14 cellular contexts compared by ENCODE assay signal in genomic region chr4:145782756-145783155, GRCh38.
"Had no signal": no experiment of that assay in that cellular context is flagged by ENCODE, and none has a peak within 500 bp of the region (broad histone marks: within the 10 kb centered on the region; RNA-seq: fewer than 3 reads in every experiment).

No MANE protein-coding gene starts in this region.

- H3K27ac ChIP-seq: dorsolateral prefrontal cortex, esophagus squamous epithelium, foreskin keratinocyte, pancreas, tibial nerve had no signal

- H3K4me3 ChIP-seq: dorsolateral prefrontal cortex, esophagus squamous epithelium, pancreas, tibial nerve had no signal

- H3K4me3 Mint-ChIP-seq: activated CD8-positive, alpha-beta memory T cell treated with anti-CD3 and anti-CD28 coated beads, Interleukin-2, amount 10 ng/mL, durations not matched to agents 7 days and 5 days; neural crest cell; T-helper 1 cell treated with Interleukin-12 subunit alpha and Interleukin-12 subunit beta and Interleukin-4 antibody, amounts not matched to agents 30 μg/mL and 1 μg/mL, for 36 hours had no signal

- DNase-seq: activated CD4-positive, alpha-beta T cell treated with anti-CD3 and anti-CD28 coated beads, Interleukin-2, amount 50 U/mL, for 1 hour; activated CD8-positive, alpha-beta memory T cell treated with anti-CD3 and anti-CD28 coated beads, Interleukin-2, amount 10 ng/mL, durations not matched to agents 7 days and 5 days; activated naive CD4-positive, alpha-beta T cell; dorsolateral prefrontal cortex; esophagus squamous epithelium; foreskin keratinocyte; head of caudate nucleus; mesenchymal stem cell; pancreas; SHP77 had no signal

- ATAC-seq: activated CD8-positive, alpha-beta memory T cell treated with anti-CD3 and anti-CD28 coated beads, Interleukin-2, amount 10 ng/mL, durations not matched to agents 7 days and 5 days; foreskin keratinocyte; left lobe of liver; pancreas had no signal

- H3K36me3 ChIP-seq: esophagus squamous epithelium, pancreas, tibial nerve had no signal

- H3K9me3 ChIP-seq: esophagus squamous epithelium, pancreas, tibial nerve had no signal

- H3K9me3 Mint-ChIP-seq: neural crest cell had no signal

- H3K27me3 Mint-ChIP-seq: activated CD8-positive, alpha-beta memory T cell treated with anti-CD3 and anti-CD28 coated beads, Interleukin-2, amount 10 ng/mL, durations not matched to agents 7 days and 5 days had no signal

- H3K27ac Mint-ChIP-seq: activated CD8-positive, alpha-beta memory T cell treated with anti-CD3 and anti-CD28 coated beads, Interleukin-2, amount 10 ng/mL, durations not matched to agents 7 days and 5 days; T-helper 1 cell treated with Interleukin-12 subunit alpha and Interleukin-12 subunit beta and Interleukin-4 antibody, amounts not matched to agents 30 μg/mL and 1 μg/mL, for 36 hours had no signal

- H3K27me3 ChIP-seq: dorsolateral prefrontal cortex, esophagus squamous epithelium, foreskin keratinocyte, pancreas, tibial nerve had no signal

- H3K4me1 ChIP-seq: foreskin keratinocyte, pancreas had no signal
